10 cellular contexts compared by ENCODE assay signal in genomic region chr6:56692586-56693245, GRCh38. TPM values are rescaled to one million over a fixed set of nuclear protein-coding genes. Genes with fewer than 3 reads are reported as not detected.
DNase-seq lines count a peak whose midpoint lies in the region; ATAC-seq and TF ChIP-seq lines count a peak whose summit lies in the region.
"Had no signal": no experiment of that assay in that cellular context is flagged by ENCODE, and none has a peak within 500 bp of the region (broad histone marks: within the 10 kb centered on the region; RNA-seq: fewer than 3 reads in every experiment).

No MANE protein-coding gene starts in this region.

- H3K4me3 ChIP-seq in ACC112 (ENCODE audit: low read depth, low read length) (peak overlapping the region; percentile 71), epithelial cell of esophagus (ENCODE audit: low read length) (no peak overlapping the region)

- H3K27me3 Mint-ChIP-seq in naive thymus-derived CD8-positive, alpha-beta T cell: peaks cover 0 to 9% (median 0%) of the 10 kb centered on the region in 5 donors
- H3K27me3 Mint-ChIP-seq: stimulated activated naive B cell treated with anti-CD40 and anti-IgM and Interleukin-4, amounts not matched to agents 10 μg/mL and 1 μg/mL and 100 μg/mL, for 72 hours had no signal

- H3K9me3 Mint-ChIP-seq in naive thymus-derived CD8-positive, alpha-beta T cell: no peaks in the 10 kb centered on the region
- H3K9me3 Mint-ChIP-seq in activated naive CD4-positive, alpha-beta T cell treated with anti-CD3 and anti-CD28 coated beads, Interleukin-2, amount 50 U/mL, for 72 hours: no peaks in the 10 kb centered on the region

- H2AFZ ChIP-seq in ACC112 (ENCODE audit: low read length, unreplicated experiment): no peak overlapping the region

- H3K27me3 ChIP-seq in ACC112 (ENCODE audit: insufficient read depth, low read length): no peaks in the 10 kb centered on the region
- H3K27me3 ChIP-seq in foreskin keratinocyte: no peaks in the 10 kb centered on the region

- H3K4me1 Mint-ChIP-seq in naive thymus-derived CD8-positive, alpha-beta T cell: no peaks in the 10 kb centered on the region
- H3K4me1 Mint-ChIP-seq: stimulated activated naive B cell treated with anti-CD40 and anti-IgM and Interleukin-4, amounts not matched to agents 10 μg/mL and 1 μg/mL and 100 μg/mL, for 72 hours had no signal

- H3K27ac ChIP-seq in ACC112 (ENCODE audit: low read depth, low read length) (peak overlapping the region; percentile 95), foreskin keratinocyte (no peak overlapping the region)

- DNase-seq in NCI-H226 (peak; percentile 47), epithelial cell of esophagus (ENCODE audit: low read depth) (peak; percentile 34), myocyte (ENCODE audit: low read depth) (peak; percentile 65), RKO (ENCODE audit: low spot score) (no peak), foreskin keratinocyte (no peak)
- no peak for DNase-seq in naive thymus-derived CD8-positive, alpha-beta T cell
- no peak for DNase-seq in activated naive CD4-positive, alpha-beta T cell treated with anti-CD3 and anti-CD28 coated beads, Interleukin-2, amount 50 U/mL, for 72 hours (ENCODE audit: low spot score in 2 of 2)
- DNase-seq: activated CD8-positive, alpha-beta memory T cell treated with anti-CD3 and anti-CD28 coated beads, Interleukin-2, amount 50 U/mL, for 48 hours; stimulated activated naive B cell treated with anti-CD40 and anti-IgM and Interleukin-4, amounts not matched to agents 10 μg/mL and 1 μg/mL and 100 μg/mL, for 72 hours had no signal

- H3K36me3 Mint-ChIP-seq in naive thymus-derived CD8-positive, alpha-beta T cell: no peaks in the 10 kb centered on the region
- H3K36me3 Mint-ChIP-seq in activated naive CD4-positive, alpha-beta T cell treated with anti-CD3 and anti-CD28 coated beads, Interleukin-2, amount 50 U/mL, for 72 hours: no peaks in the 10 kb centered on the region
- H3K36me3 Mint-ChIP-seq: stimulated activated naive B cell treated with anti-CD40 and anti-IgM and Interleukin-4, amounts not matched to agents 10 μg/mL and 1 μg/mL and 100 μg/mL, for 72 hours had no signal

- H3K36me3 ChIP-seq in ACC112 (ENCODE audit: insufficient read depth, low read length): 0 out of 2 replicates have a peak, but pooled peaks cover 4% of the 10 kb centered on the region

- TF ChIP-seq CTCF in epithelial cell of esophagus (IDR thresholded peaks at IDR 0.05; ENCODE audit: insufficient read depth, low read depth, low read length, missing control alignments): no peak
- TF ChIP-seq CTCF in foreskin keratinocyte (conservative IDR thresholded peaks at IDR 0.05): no peak

- H3K79me2 ChIP-seq in ACC112 (ENCODE audit: control insufficient read depth, insufficient read depth, low read length, unreplicated experiment): peaks cover 41% of the 10 kb centered on the region

- ATAC-seq in naive thymus-derived CD8-positive, alpha-beta T cell: no peak
- ATAC-seq in foreskin keratinocyte: no peak
- ATAC-seq in activated naive CD4-positive, alpha-beta T cell treated with anti-CD3 and anti-CD28 coated beads, Interleukin-2, amount 50 U/mL, for 72 hours: no peak
- ATAC-seq: stimulated activated naive B cell treated with anti-CD40 and anti-IgM and Interleukin-4, amounts not matched to agents 10 μg/mL and 1 μg/mL and 100 μg/mL, for 72 hours had no signal

- peaks cover 90% of the 10 kb centered on the region for H3K4me1 ChIP-seq in ACC112 (ENCODE audit: control insufficient read depth, insufficient read depth, low read length, unreplicated experiment)
- H3K4me1 ChIP-seq in foreskin keratinocyte: peaks cover 38% of the 10 kb centered on the region

- H3K4me3 Mint-ChIP-seq in naive thymus-derived CD8-positive, alpha-beta T cell: no peak overlapping the region
- H3K4me3 Mint-ChIP-seq: stimulated activated naive B cell treated with anti-CD40 and anti-IgM and Interleukin-4, amounts not matched to agents 10 μg/mL and 1 μg/mL and 100 μg/mL, for 72 hours had no signal

- no peak overlapping the region for H3K27ac Mint-ChIP-seq in naive thymus-derived CD8-positive, alpha-beta T cell
- H3K27ac Mint-ChIP-seq in activated naive CD4-positive, alpha-beta T cell treated with anti-CD3 and anti-CD28 coated beads, Interleukin-2, amount 50 U/mL, for 72 hours: no peak overlapping the region
- H3K27ac Mint-ChIP-seq: stimulated activated naive B cell treated with anti-CD40 and anti-IgM and Interleukin-4, amounts not matched to agents 10 μg/mL and 1 μg/mL and 100 μg/mL, for 72 hours had no signal

- POLR2A ChIA-PET in naive thymus-derived CD8-positive, alpha-beta T cell (lab: Charles Lee): no interaction called here

RNA-seq across cellular contexts. Expression of gene DST, which starts 50.0 kb away (rescaled TPM):
- total RNA-seq in myocyte (398 and 500 TPM in 2 replicates), foreskin keratinocyte (273 and 285 TPM in 2 replicates)
- polyA plus RNA-seq in myocyte (2012): 126 TPM
- total RNA-seq in naive thymus-derived CD8-positive, alpha-beta T cell: 1 to 10 TPM in 1 of 2 experiments, under 1 TPM in 1; 0.74 to 1.0 TPM
- polyA plus RNA-seq in naive thymus-derived CD8-positive, alpha-beta T cell: under 1 TPM in 1 of 3 donors, not detected in 2; 0.79 TPM
- 46.7 and 50.0 TPM in 2 replicates for polyA plus RNA-seq in foreskin keratinocyte
- total RNA-seq in activated naive CD4-positive, alpha-beta T cell treated with anti-CD3 and anti-CD28 coated beads, Interleukin-2, amount 50 U/mL, for 72 hours: 10 to 100 TPM in 1 of 2 donors, 1 to 10 TPM in 1; 7.2 to 10.9 TPM

Comparison
In these comparisons a context has a peak if more than half of its experiments do, and no peak if none do; other contexts are left out.
1. DNase-seq: peak in NCI-H226 (single experiment), epithelial cell of esophagus (single experiment) and myocyte (single experiment); none in RKO (single experiment), naive thymus-derived CD8-positive, alpha-beta T cell (0 of 10), foreskin keratinocyte (0 of 2) and activated naive CD4-positive, alpha-beta T cell treated with anti-CD3 and anti-CD28 coated beads, Interleukin-2, amount 50 U/mL, for 72 hours (0 of 2).
2. RNA of gene DST, which starts 50.0 kb away (total RNA-seq): 398 to 500 TPM in myocyte and 273 to 285 TPM in foreskin keratinocyte; 7.2 to 10.9 TPM in activated naive CD4-positive, alpha-beta T cell treated with anti-CD3 and anti-CD28 coated beads, Interleukin-2, amount 50 U/mL, for 72 hours and 0.74 to 1.0 TPM in naive thymus-derived CD8-positive, alpha-beta T cell; every median in the first group is over 10 times any median in the second.